12 cellular contexts compared by ENCODE assay signal in genomic region chr11:81874627-81875026, GRCh38.
DNase-seq lines count a peak whose midpoint lies in the region; ATAC-seq lines count a peak whose summit lies in the region.
"Had no signal": no experiment of that assay in that cellular context is flagged by ENCODE, and none has a peak within 500 bp of the region (broad histone marks: within the 10 kb centered on the region; RNA-seq: fewer than 3 reads in every experiment).

No MANE protein-coding gene starts in this region.

- peaks cover 35% of the 10 kb centered on the region for H3K4me1 Mint-ChIP-seq in activated CD4-positive, alpha-beta memory T cell treated with anti-CD3 and anti-CD28 coated beads for 36 hours (ENCODE audit: low read depth)

- DNase-seq in ELF-1 (ENCODE audit: low read depth, low spot score) (peak; percentile 3), activated gamma-delta T cell (lab: John Stamatoyannopoulos, UW) (no peak), GF-D8 (lab: John Stamatoyannopoulos, UW) (no peak)
- DNase-seq in activated CD4-positive, alpha-beta memory T cell treated with anti-CD3 and anti-CD28 coated beads for 36 hours, result peak; percentile 16
- no peak for DNase-seq in activated CD4-positive, CD25-positive, alpha-beta regulatory T cell treated with anti-CD3 and anti-CD28 coated beads, Interleukin-2, amount 50 U/mL, for 72 hours
- DNase-seq: caudate nucleus, DMS79 treated with DMSO at 0.1 percent for 48 hours, heart left ventricle, NCI-H510A had no signal

- POLR2A ChIA-PET in activated CD4-positive, alpha-beta memory T cell treated with anti-CD3 and anti-CD28 coated beads for 36 hours (lab: Charles Lee), result interaction anchor here (0.5 kb wide), 1 partner anchor 8 kb away, joined by 3 read pairs; no protein-coding TSS in a partner anchor

- no peak overlapping the region for H3K27ac Mint-ChIP-seq in activated CD4-positive, alpha-beta memory T cell treated with anti-CD3 and anti-CD28 coated beads for 36 hours

- CTCF ChIA-PET in activated CD4-positive, alpha-beta memory T cell treated with anti-CD3 and anti-CD28 coated beads for 36 hours (lab: Charles Lee), result no interaction called here

- no peaks in the 10 kb centered on the region for H3K9me3 Mint-ChIP-seq in activated CD4-positive, alpha-beta memory T cell treated with anti-CD3 and anti-CD28 coated beads for 36 hours

- intact Hi-C loops in activated CD4-positive, alpha-beta memory T cell treated with anti-CD3 and anti-CD28 coated beads for 36 hours (cut with micrococcal nuclease), result no loop called here

- no peak overlapping the region for H3K4me3 Mint-ChIP-seq in activated CD4-positive, alpha-beta memory T cell treated with anti-CD3 and anti-CD28 coated beads for 36 hours

- ATAC-seq in GM19452 (IDR thresholded peaks at IDR 0.05; ENCODE audit: unreplicated experiment), result peak; percentile 39
- peak; percentile 38 for ATAC-seq in HG03108 (IDR thresholded peaks at IDR 0.05; ENCODE audit: unreplicated experiment)
- no peak for ATAC-seq in GM21381 (IDR thresholded peaks at IDR 0.05; ENCODE audit: unreplicated experiment)
- ATAC-seq: heart left ventricle had no signal

- peaks cover 1% of the 10 kb centered on the region for H3K27me3 Mint-ChIP-seq in activated CD4-positive, alpha-beta memory T cell treated with anti-CD3 and anti-CD28 coated beads for 36 hours

- peaks cover 3% of the 10 kb centered on the region for H3K36me3 Mint-ChIP-seq in activated CD4-positive, alpha-beta memory T cell treated with anti-CD3 and anti-CD28 coated beads for 36 hours

Comparison
In these comparisons a context has a peak if more than half of its experiments do, and no peak if none do; other contexts are left out.
1. DNase-seq: peak in ELF-1 (single experiment) and activated CD4-positive, alpha-beta memory T cell treated with anti-CD3 and anti-CD28 coated beads for 36 hours (single experiment); none in activated gamma-delta T cell (single experiment), GF-D8 (single experiment) and activated CD4-positive, CD25-positive, alpha-beta regulatory T cell treated with anti-CD3 and anti-CD28 coated beads, Interleukin-2, amount 50 U/mL, for 72 hours (single experiment).